In genomic region chr12:79644274-79645234, GRCh38 we compare ENCODE assay signal across 1 cellular context.
TF ChIP-seq lines count a peak whose summit lies in the region.

No MANE protein-coding gene starts in this region.

TF ChIP-seq in HepG2, 621 proteins besides CTCF, POLR2A, EP300 and RAD21:
- TF ChIP-seq ZNF646 (CRISPR knock-in tag; IDR thresholded peaks at IDR 0.05) (peak; percentile 73), ZNF468 (CRISPR knock-in tag; IDR thresholded peaks at IDR 0.05) (no peak), ONECUT2 (CRISPR knock-in tag; IDR thresholded peaks at IDR 0.05) (0 out of 2 replicates have a peak, but pooled peaks have one; percentile 49), HDAC1 (CRISPR knock-in tag; IDR thresholded peaks at IDR 0.05) (peak; percentile 41; the same call in 1 of the 2 replicates), AFF4 (CRISPR knock-in tag; IDR thresholded peaks at IDR 0.05) (no peak), TIGD3 (CRISPR knock-in tag; IDR thresholded peaks at IDR 0.05; ENCODE audit: borderline replicate concordance) (no peak), MAF1 (CRISPR knock-in tag; IDR thresholded peaks at IDR 0.05; ENCODE audit: borderline replicate concordance) (no peak), LCORL (IDR thresholded peaks at IDR 0.05) (no peak), LCORL (CRISPR knock-in tag; IDR thresholded peaks at IDR 0.05) (no peak)
